ENCODE assay signal across 14 cellular contexts in the genomic region with DNA sequence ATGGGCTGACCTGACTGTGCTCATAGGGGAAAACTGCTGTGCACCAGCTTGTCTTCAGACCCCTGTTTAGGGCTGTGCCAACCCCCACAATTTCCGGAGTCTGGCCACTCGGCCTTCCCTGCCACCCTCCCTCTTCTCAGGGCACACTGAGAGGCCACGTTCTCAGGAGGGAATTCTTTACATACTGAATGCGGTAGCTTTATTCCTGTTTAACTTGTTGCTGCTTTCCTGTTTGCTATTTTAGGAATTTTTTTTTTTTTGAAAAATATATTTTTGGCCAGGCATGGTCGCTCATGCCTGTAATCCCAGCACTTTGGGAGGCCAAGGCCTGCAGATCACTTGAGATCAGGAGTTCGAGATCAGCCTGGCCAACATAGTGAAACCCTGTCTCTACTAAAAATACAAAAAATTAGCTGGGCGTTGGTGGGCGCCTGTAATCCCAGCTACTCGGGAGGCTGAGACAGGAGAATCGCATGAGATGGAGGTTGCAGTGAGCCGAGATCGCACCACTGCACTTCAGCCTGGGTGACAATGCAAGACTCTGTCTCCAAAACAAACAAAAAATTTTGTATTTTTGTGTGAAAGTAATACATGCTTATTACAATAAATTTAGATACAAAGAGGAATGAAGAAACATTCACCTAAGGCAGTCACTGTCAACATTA. TPM values are rescaled to one million over a fixed set of nuclear protein-coding genes. Genes with fewer than 3 reads are reported as not detected.
A peak's percentile ranks its signal among the peaks of the same experiment; 100 is the strongest.
DNase-seq lines count a peak whose midpoint lies in the region.
"Had no signal": no experiment of that assay in that cellular context is flagged by ENCODE, and none has a peak within 500 bp of the region (broad histone marks: within the 10 kb centered on the region; RNA-seq: fewer than 3 reads in every experiment).

No MANE protein-coding gene starts in this region.

- H3K79me2 ChIP-seq in Karpas-422 (ENCODE audit: low read length): no peaks in the 10 kb centered on the region

- DNase-seq in ACHN: peak; percentile 39
- no peak for DNase-seq in Karpas-422
- DNase-seq in cerebellar cortex (ENCODE audit: low spot score): no peak
- DNase-seq in activated CD4-positive, alpha-beta T cell treated with anti-CD3 and anti-CD28 coated beads for 4 hours: no peak
- no peak for DNase-seq in NCI-H1930 (lab: John Stamatoyannopoulos, UW)
- no peak for DNase-seq in NCI-H2107 (lab: John Stamatoyannopoulos, UW)
- DNase-seq: activated CD4-positive, alpha-beta T cell treated with anti-CD3 and anti-CD28 coated beads, Interleukin-2, amount 50 U/mL, for 1 hour; activated naive CD4-positive, alpha-beta T cell treated with anti-CD3 and anti-CD28 coated beads, Interleukin-2, amount 10 ng/mL, durations not matched to agents 7 days and 5 days; GF-D8; Kasumi-1; mammary epithelial cell; NCI-H2029 had no signal

- no peaks in the 10 kb centered on the region for H3K9me2 ChIP-seq in Karpas-422 (replicated peaks; ENCODE audit: insufficient read depth, low read length)

- H3K36me3 ChIP-seq in Karpas-422 (ENCODE audit: insufficient read depth, low read length) (peaks cover 13% of the 10 kb centered on the region; the same call in 1 of the 2 replicates), esophagus (ENCODE audit: control insufficient read depth in 2 of 2, insufficient read depth in 2 of 2, low read length in 1 of 2) (peaks cover under 1 to 13% of the 10 kb centered on the region in 2 donors), rectal smooth muscle tissue (ENCODE audit: control insufficient read depth, insufficient read depth, low read length) (no peaks in the 10 kb centered on the region)

- H3K4me3 ChIP-seq in Karpas-422 (ENCODE audit: low read length): no peak overlapping the region
- no peak overlapping the region for H3K4me3 ChIP-seq in esophagus (ENCODE audit: low read depth in 1 of 2, low read length in 2 of 2)
- H3K4me3 ChIP-seq in rectal smooth muscle tissue (ENCODE audit: low read length): no peak overlapping the region

- no peaks in the 10 kb centered on the region for H3K9me3 ChIP-seq in Karpas-422 (ENCODE audit: low read length)
- H3K9me3 ChIP-seq in esophagus (ENCODE audit: control insufficient read depth in 2 of 2, insufficient read depth in 1 of 2, low read depth in 1 of 2, low read length in 1 of 2): no peaks in the 10 kb centered on the region

- H3K27me3 ChIP-seq in Karpas-422 (ENCODE audit: low read length): no peaks in the 10 kb centered on the region
- H3K27me3 ChIP-seq in esophagus (ENCODE audit: control insufficient read depth in 1 of 2, insufficient read depth in 2 of 2, low read length in 2 of 2): no peaks in the 10 kb centered on the region
- H3K27me3 ChIP-seq in rectal smooth muscle tissue (ENCODE audit: control insufficient read depth, insufficient read depth, low read length): no peaks in the 10 kb centered on the region

- H2AFZ ChIP-seq in Karpas-422 (ENCODE audit: low read length): no peak overlapping the region

- H4K20me1 ChIP-seq in Karpas-422 (ENCODE audit: insufficient read depth, low read depth, low read length): no peaks in the 10 kb centered on the region

- H3K27ac ChIP-seq in Karpas-422 (ENCODE audit: low read length) (0 out of 2 replicates have a peak overlapping the region, but pooled peaks have one; percentile 11), esophagus (ENCODE audit: low read depth in 2 of 2, low read length in 1 of 2) (peak overlapping the region; percentile 25 to 65), rectal smooth muscle tissue (ENCODE audit: low read depth, low read length) (peak overlapping the region; percentile 3)

- no peak overlapping the region for H3K4me2 ChIP-seq in Karpas-422 (ENCODE audit: low read depth, low read length, poor library complexity, severe bottlenecking)

- H3K4me1 ChIP-seq in Karpas-422 (ENCODE audit: low read length) (peaks cover 27% of the 10 kb centered on the region), esophagus (ENCODE audit: control insufficient read depth in 2 of 2, insufficient read depth in 2 of 2, low read length in 1 of 2) (peaks cover 3 to 6% of the 10 kb centered on the region in 2 donors), rectal smooth muscle tissue (ENCODE audit: control insufficient read depth, insufficient read depth, low read length) (peaks cover 4% of the 10 kb centered on the region)

- in situ Hi-C loops in ACHN (cut with HindIII; ENCODE audit: low pct_ligation_motif_present, low pct_unique_long_range_greater_than_20kb, low sequenced_read_pairs): no loop called here

- 83 to 84% methylated on average over 12 of the region's 12 CpGs for WGBS in esophagus, 2 donors

- H3K9ac ChIP-seq in Karpas-422 (ENCODE audit: low read length) (no peak overlapping the region), rectal smooth muscle tissue (ENCODE audit: low read length) (no peak overlapping the region)

RNA-seq across cellular contexts. Expression of a gene that starts 39.5 kb away (rescaled TPM):
- 43.9 and 46.4 TPM in 2 replicates for total RNA-seq in Karpas-422 (2014; rRNA removed; shearing (Covaris generic); ENCODE audit: low replicate concordance)
- polyA plus RNA-seq in esophagus: 10 to 100 TPM; 30.9 to 57.6 TPM
